In the genomic region with DNA sequence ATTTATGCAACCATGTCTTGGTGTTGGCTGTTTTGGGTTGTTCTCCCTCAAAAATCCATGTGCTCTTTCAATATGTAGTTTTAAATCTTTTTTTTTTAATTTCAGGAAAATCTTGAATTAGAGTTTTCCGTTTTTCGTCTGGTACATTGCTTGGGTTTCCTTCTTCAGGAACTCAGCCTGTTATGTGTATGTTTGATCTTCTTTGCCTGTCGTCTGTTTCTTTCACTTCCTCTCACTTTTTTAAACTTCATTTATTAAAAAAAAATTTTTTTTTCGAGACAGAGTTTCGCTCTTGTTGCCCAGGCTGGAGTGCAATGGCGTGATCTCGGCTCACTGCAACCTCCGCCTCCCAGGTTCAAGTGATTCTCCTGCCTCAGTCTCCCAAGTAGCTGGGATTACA, we compare ENCODE assay signal across 8 cellular contexts. TPM values are rescaled to one million over a fixed set of nuclear protein-coding genes. Genes with fewer than 3 reads are reported as not detected.
A peak's percentile ranks its signal among the peaks of the same experiment; 100 is the strongest.
DNase-seq lines count a peak whose midpoint lies in the region; ATAC-seq and TF ChIP-seq lines count a peak whose summit lies in the region.
"Not testable (repeated sequence)": the region's sequence is repeated elsewhere in the genome, so short reads cannot be mapped to it uniquely, and the experiment has no call there.

No MANE protein-coding gene starts in this region.

- POLR2A ChIA-PET in Panc1 (lab: Charles Lee): interaction anchor here (0.5 kb wide), 1 partner anchor 15 kb away, joined by 3 read pairs; no protein-coding TSS in a partner anchor
- POLR2A ChIA-PET in activated B cell treated with CpG ODN at 0.5 μM for 24 hours (lab: Charles Lee): interaction anchor here (1.4 to 61.9 kb wide), 2 partner anchors 26 to 31 kb away, joined by 5 to 1679 read pairs; partner anchors contain the start of gene PTPN1

- in situ Hi-C loops in Panc1 (cut with HindIII; ENCODE audit: low pct_unique_long_range_greater_than_20kb, low sequenced_read_pairs); brain microvascular endothelial cell (cut with HindIII; ENCODE audit: low pct_ligation_motif_present, low sequenced_read_pairs): not testable (repeated sequence)

- CTCF ChIA-PET in Panc1 (lab: Charles Lee): not testable (repeated sequence)
- CTCF ChIA-PET in activated B cell treated with CpG ODN at 0.5 μM for 24 hours (lab: Charles Lee): interaction anchor here (1.2 kb wide), 1 partner anchor 28 kb away, joined by 3 read pairs; no protein-coding TSS in a partner anchor

- not testable (repeated sequence) for H3K9me3 Mint-ChIP-seq in HFFc6; activated B cell treated with CpG ODN at 0.5 μM for 24 hours; memory B cell; stimulated activated naive CD8-positive, alpha-beta T cell treated with anti-CD3 and anti-CD28 coated beads, Interleukin-15, Interleukin-2, amounts not matched to agents 100 ng/mL and 50 ng/mL, for 24 hours

- not testable (repeated sequence) for ATAC-seq in Panc1
- ATAC-seq in activated B cell treated with CpG ODN at 0.5 μM for 24 hours (ENCODE audit: low read depth) (peak; percentile 18), memory B cell (ENCODE audit: low read depth) (peak; percentile 40)

- BruUV-seq in Panc1 (replicated peaks; lab: Mats Ljungman, UMichigan): not testable (repeated sequence)

- H3K4me1 Mint-ChIP-seq in HFFc6 (ENCODE audit: low read depth) (peaks cover 80% of the 10 kb centered on the region), activated B cell treated with CpG ODN at 0.5 μM for 24 hours (peaks cover 88% of the 10 kb centered on the region), memory B cell (peaks cover 62% of the 10 kb centered on the region)
- H3K4me1 Mint-ChIP-seq in stimulated activated naive CD8-positive, alpha-beta T cell treated with anti-CD3 and anti-CD28 coated beads, Interleukin-15, Interleukin-2, amounts not matched to agents 100 ng/mL and 50 ng/mL, for 24 hours (ENCODE audit: low read depth): peaks cover 78% of the 10 kb centered on the region

- H3K4me2 ChIP-seq in BLaER1: peak overlapping the region; percentile 13; the same call in 1 of the 2 replicates

- peaks cover 24% of the 10 kb centered on the region for H3K36me3 Mint-ChIP-seq in HFFc6 (ENCODE audit: low read depth)
- H3K36me3 Mint-ChIP-seq in activated B cell treated with CpG ODN at 0.5 μM for 24 hours (ENCODE audit: low read depth): peaks cover 69% of the 10 kb centered on the region
- peaks cover 39% of the 10 kb centered on the region for H3K36me3 Mint-ChIP-seq in memory B cell
- peaks cover 27% of the 10 kb centered on the region for H3K36me3 Mint-ChIP-seq in stimulated activated naive CD8-positive, alpha-beta T cell treated with anti-CD3 and anti-CD28 coated beads, Interleukin-15, Interleukin-2, amounts not matched to agents 100 ng/mL and 50 ng/mL, for 24 hours (ENCODE audit: low read depth)

- H3K9ac ChIP-seq in BLaER1: not testable (repeated sequence)

- H3K27me3 Mint-ChIP-seq in HFFc6 (ENCODE audit: insufficient read depth); activated B cell treated with CpG ODN at 0.5 μM for 24 hours; memory B cell; stimulated activated naive CD8-positive, alpha-beta T cell treated with anti-CD3 and anti-CD28 coated beads, Interleukin-15, Interleukin-2, amounts not matched to agents 100 ng/mL and 50 ng/mL, for 24 hours: not testable (repeated sequence)

- H3K4me1 ChIP-seq in BLaER1 (peaks cover 59% of the 10 kb centered on the region), Panc1 (ENCODE audit: control insufficient read depth, insufficient read depth, low read length) (peaks cover 68% of the 10 kb centered on the region)

- not testable (repeated sequence) for DNase-seq in HFFc6; Panc1 (ENCODE audit: low read depth, low spot score); activated B cell treated with CpG ODN at 0.5 μM for 24 hours; brain microvascular endothelial cell; memory B cell (ENCODE audit: low spot score in 2 of 2)
- peak; percentile 32 for DNase-seq in NOMO-1 treated with DMSO at 0.1 percent for 48 hours (lab: John Stamatoyannopoulos, UW; ENCODE audit: unreplicated experiment)

- intact Hi-C loops in Panc1 (cut with micrococcal nuclease; ENCODE audit: unreplicated experiment); activated B cell treated with CpG ODN at 0.5 μM for 24 hours (cut with micrococcal nuclease): not testable (repeated sequence)

- H3K27ac ChIP-seq in BLaER1: not testable (repeated sequence)
- peak overlapping the region; percentile 88 for H3K27ac ChIP-seq in Panc1 (ENCODE audit: low read length)
- peak overlapping the region; percentile 75 for H3K27ac ChIP-seq in brain microvascular endothelial cell

- peak overlapping the region; percentile 34 for H3K4me3 ChIP-seq in BLaER1
- H3K4me3 ChIP-seq in Panc1 (ENCODE audit: low read depth in 2 of 2, low read length in 2 of 2); brain microvascular endothelial cell (ENCODE audit: low read depth, low read length): not testable (repeated sequence)

- peaks cover 70% of the 10 kb centered on the region for H4K20me1 ChIP-seq in BLaER1

- peaks cover 25% of the 10 kb centered on the region for H3K36me3 ChIP-seq in BLaER1
- not testable (repeated sequence) for H3K36me3 ChIP-seq in Panc1 (ENCODE audit: control insufficient read depth, insufficient read depth, low read length); brain microvascular endothelial cell (replicated peaks)

- H3K27ac Mint-ChIP-seq in HFFc6 (0 out of 2 replicates have a peak overlapping the region, but pooled peaks have one; percentile 7), activated B cell treated with CpG ODN at 0.5 μM for 24 hours (peak overlapping the region; percentile 85), memory B cell (peak overlapping the region; percentile 91)
- H3K27ac Mint-ChIP-seq in stimulated activated naive CD8-positive, alpha-beta T cell treated with anti-CD3 and anti-CD28 coated beads, Interleukin-15, Interleukin-2, amounts not matched to agents 100 ng/mL and 50 ng/mL, for 24 hours: peak overlapping the region; percentile 14

- H3K4me3 Mint-ChIP-seq in HFFc6; stimulated activated naive CD8-positive, alpha-beta T cell treated with anti-CD3 and anti-CD28 coated beads, Interleukin-15, Interleukin-2, amounts not matched to agents 100 ng/mL and 50 ng/mL, for 24 hours: not testable (repeated sequence)
- H3K4me3 Mint-ChIP-seq in activated B cell treated with CpG ODN at 0.5 μM for 24 hours (peak overlapping the region; percentile 56), memory B cell (peak overlapping the region; percentile 56)

- H3K27me3 ChIP-seq in BLaER1; Panc1 (ENCODE audit: control insufficient read depth, insufficient read depth, low read length); brain microvascular endothelial cell (replicated peaks): not testable (repeated sequence)

- not testable (repeated sequence) for TF ChIP-seq CTCF in HFFc6 (IDR thresholded peaks at IDR 0.05); Panc1 (IDR thresholded peaks at IDR 0.05); activated B cell treated with CpG ODN at 0.5 μM for 24 hours (IDR thresholded peaks at IDR 0.05); brain microvascular endothelial cell (IDR thresholded peaks at IDR 0.05; ENCODE audit: low read depth, low read length, missing control alignments)

- peaks cover 24% of the 10 kb centered on the region for H3K9me3 ChIP-seq in BLaER1
- H3K9me3 ChIP-seq in Panc1 (ENCODE audit: control insufficient read depth, insufficient read depth, low read depth, low read length): not testable (repeated sequence)

RNA-seq across cellular contexts. Expression of gene PTPN1, which starts 29.6 kb away (rescaled TPM):
- 10 to 100 TPM; 37.8 to 46.5 (median 45.2) TPM for total RNA-seq in HFFc6 (2021; fragmentation: NEBNext Ultra II Directional; extraction: Animal tissue kit (Norgen Biotek cat#: 25700))
- total RNA-seq in Panc1 (2021; ENCODE audit: unreplicated experiment) (42.2 TPM), activated B cell treated with CpG ODN at 0.5 μM for 24 hours (212 and 227 TPM in 2 replicates)
- 27.3 TPM for polyA plus RNA-seq in Panc1 (2012; ENCODE audit: insufficient read length)

Comparison
In these comparisons a context has a peak if more than half of its experiments do, and no peak if none do; other contexts are left out.
1. H3K27ac Mint-ChIP-seq: peak in every context shown above with its lines; median percentile 91 in memory B cell; 85 in activated B cell treated with CpG ODN at 0.5 μM for 24 hours; 14 in stimulated activated naive CD8-positive, alpha-beta T cell treated with anti-CD3 and anti-CD28 coated beads, Interleukin-15, Interleukin-2, amounts not matched to agents 100 ng/mL and 50 ng/mL, for 24 hours; 7 in HFFc6.